9 cellular contexts compared by ENCODE assay signal in the genomic region with DNA sequence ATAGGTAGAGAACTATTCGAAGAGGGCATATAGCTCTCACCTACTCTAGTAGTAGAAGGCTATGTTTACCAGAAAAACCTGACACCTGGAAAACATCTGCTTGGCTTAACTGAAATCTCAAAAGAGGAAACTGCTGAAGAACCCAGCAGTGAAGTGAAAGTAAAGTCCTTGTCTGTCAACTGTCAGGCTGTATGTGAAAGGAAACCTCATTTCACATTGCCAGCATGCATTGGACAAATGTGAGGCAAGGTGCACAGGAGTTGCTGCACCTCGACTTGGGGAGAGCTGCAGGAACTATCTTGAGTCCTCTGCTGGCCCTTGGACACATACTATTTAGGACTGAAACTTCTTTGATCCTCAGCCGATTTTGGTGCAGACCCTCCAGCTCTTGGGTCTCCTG. TPM values are rescaled to one million over a fixed set of nuclear protein-coding genes. Genes with fewer than 3 reads are reported as not detected.
A peak's percentile ranks its signal among the peaks of the same experiment; 100 is the strongest.
DNase-seq lines count a peak whose midpoint lies in the region; ATAC-seq lines count a peak whose summit lies in the region.
"Had no signal": no experiment of that assay in that cellular context is flagged by ENCODE, and none has a peak within 500 bp of the region (broad histone marks: within the 10 kb centered on the region; RNA-seq: fewer than 3 reads in every experiment).

No MANE protein-coding gene starts in this region.

- no peaks in the 10 kb centered on the region for H3K36me3 ChIP-seq in H7 (replicated peaks; ENCODE audit: control insufficient read depth, insufficient read depth, low read length)

- peak; percentile 7 for DNase-seq in medulla oblongata (ENCODE audit: extremely low spot score)
- no peak for DNase-seq in CD1c-positive myeloid dendritic cell (ENCODE audit: extremely low spot score)
- DNase-seq in H7: no peak
- no peak for DNase-seq in cerebellar cortex (ENCODE audit: low spot score)
- DNase-seq: activated naive CD4-positive, alpha-beta T cell; GOT3 had no signal

- peak; percentile 98 for ATAC-seq in GM18868 (IDR thresholded peaks at IDR 0.05; ENCODE audit: unreplicated experiment)
- ATAC-seq in GM21619 (IDR thresholded peaks at IDR 0.05; ENCODE audit: unreplicated experiment): peak; percentile 97
- ATAC-seq in HG03520 (IDR thresholded peaks at IDR 0.05; ENCODE audit: unreplicated experiment): peak; percentile 94

- H3K4me3 ChIP-seq in H7 (ENCODE audit: insufficient read depth, low read depth, low read length): no peak overlapping the region

- no peaks in the 10 kb centered on the region for H3K27me3 ChIP-seq in H7 (ENCODE audit: control insufficient read depth, insufficient read depth, low read length)

RNA-seq across cellular contexts. Expression of gene NREP, which starts 53.3 kb away (rescaled TPM):
- 199 and 208 TPM in 2 replicates for total RNA-seq in H7 (2014; rRNA removed; shearing (Covaris generic))
